In genomic region chr10:22317121-22317370, GRCh38 we compare ENCODE assay signal across 8 cellular contexts. TPM values are rescaled to one million over a fixed set of nuclear protein-coding genes. Genes with fewer than 3 reads are reported as not detected.
A peak's percentile ranks its signal among the peaks of the same experiment; 100 is the strongest.
DNase-seq lines count a peak whose midpoint lies in the region; ATAC-seq, FAIRE-seq and TF ChIP-seq lines count a peak whose summit lies in the region.

No MANE protein-coding gene starts in this region.

- peak overlapping the region; percentile 96 for H3K27ac ChIP-seq in keratinocyte (ENCODE audit: control insufficient read depth, insufficient read depth, low read length)
- H3K27ac ChIP-seq in testis = peak overlapping the region; percentile 95 to 97

- H4K20me1 ChIP-seq in keratinocyte (ENCODE audit: control insufficient read depth, extremely low read depth, insufficient read depth, low read length) = no peaks in the 10 kb centered on the region

- H3K9ac ChIP-seq in keratinocyte (ENCODE audit: control insufficient read depth, extremely low read depth, insufficient read depth, low read length) = peak overlapping the region; percentile 94

- peaks cover 43% of the 10 kb centered on the region for H3K4me1 Mint-ChIP-seq in activated CD4-positive, alpha-beta T cell treated with anti-CD3 and anti-CD28 coated beads, Interleukin-2, amount 10 ng/mL, durations not matched to agents 7 days and 5 days
- peaks cover 10% of the 10 kb centered on the region for H3K4me1 Mint-ChIP-seq in activated T-helper 17 cell treated with anti-CD3 and anti-CD28 coated beads, Interleukin-2, amount 50 U/mL, for 72 hours

- H3K36me3 ChIP-seq in keratinocyte (ENCODE audit: control insufficient read depth in 2 of 2, extremely low read depth in 1 of 2, insufficient read depth in 2 of 2, low read length in 2 of 2) = no peaks in the 10 kb centered on the region
- no peaks in the 10 kb centered on the region for H3K36me3 ChIP-seq in testis (ENCODE audit: low read depth, missing control alignments)

- CTCF ChIA-PET in activated CD4-positive, alpha-beta T cell treated with anti-CD3 and anti-CD28 coated beads, Interleukin-2, amount 10 ng/mL, durations not matched to agents 7 days and 5 days (lab: Charles Lee) = no interaction called here

- peaks cover 3% of the 10 kb centered on the region for H3K27me3 ChIP-seq in keratinocyte (ENCODE audit: control insufficient read depth, extremely low read depth, insufficient read depth, low read length)
- H3K27me3 ChIP-seq in testis = no peaks in the 10 kb centered on the region

- POLR2A ChIA-PET in activated CD4-positive, alpha-beta T cell treated with anti-CD3 and anti-CD28 coated beads, Interleukin-2, amount 10 ng/mL, durations not matched to agents 7 days and 5 days (lab: Charles Lee) = no interaction called here

- WGBS in testis, 2 donors = 5% methylated on average over 8 of the region's 8 CpGs

- DNase-seq in activated CD4-positive, alpha-beta T cell treated with anti-CD3 and anti-CD28 coated beads, Interleukin-2, amount 10 ng/mL, durations not matched to agents 7 days and 5 days = no peak
- no peak for DNase-seq in activated CD4-positive, alpha-beta T cell treated with anti-CD3 and anti-CD28 coated beads for 4 hours
- DNase-seq in keratinocyte (ENCODE audit: low read depth, low spot score) = no peak
- peak; percentile 52 for DNase-seq in testis
- DNase-seq in NCI-H1092 treated with DMSO at 0.1 percent for 48 hours (lab: John Stamatoyannopoulos, UW) = no peak
- no peak for DNase-seq in HPDE6-E6E7 (ENCODE audit: extremely low spot score)

- H3K4me1 ChIP-seq in keratinocyte (ENCODE audit: control insufficient read depth, extremely low read depth, insufficient read depth, low read length) = peaks cover 7% of the 10 kb centered on the region
- peaks cover 12% of the 10 kb centered on the region for H3K4me1 ChIP-seq in testis

- H3K4me3 ChIP-seq in keratinocyte (ENCODE audit: control insufficient read depth in 2 of 3, extremely low read depth in 1 of 3, insufficient read depth in 2 of 3, low read depth in 1 of 3, low read length in 3 of 3) (peak overlapping the region; percentile 82 to 88 (median 85)), testis (peak overlapping the region; percentile 85 to 92)

- peak overlapping the region; percentile 95 for H3K27ac Mint-ChIP-seq in activated CD4-positive, alpha-beta T cell treated with anti-CD3 and anti-CD28 coated beads, Interleukin-2, amount 10 ng/mL, durations not matched to agents 7 days and 5 days
- peak overlapping the region; percentile 99 for H3K27ac Mint-ChIP-seq in activated T-helper 17 cell treated with anti-CD3 and anti-CD28 coated beads, Interleukin-2, amount 50 U/mL, for 72 hours

- peaks cover 1% of the 10 kb centered on the region for H3K79me2 ChIP-seq in keratinocyte (ENCODE audit: control insufficient read depth, insufficient read depth, low read length)

- intact Hi-C loops in testis (cut with DNase I; ENCODE audit: low total_unique reads) = no loop called here

- peaks cover 13% of the 10 kb centered on the region for H3K36me3 Mint-ChIP-seq in activated CD4-positive, alpha-beta T cell treated with anti-CD3 and anti-CD28 coated beads, Interleukin-2, amount 10 ng/mL, durations not matched to agents 7 days and 5 days (ENCODE audit: low read depth)
- H3K36me3 Mint-ChIP-seq in activated T-helper 17 cell treated with anti-CD3 and anti-CD28 coated beads, Interleukin-2, amount 50 U/mL, for 72 hours (ENCODE audit: low read depth) = peaks cover 32% of the 10 kb centered on the region

- TF ChIP-seq POLR2A in testis (IDR thresholded peaks at IDR 0.05) = no peak

- no peaks in the 10 kb centered on the region for H3K9me3 ChIP-seq in keratinocyte (ENCODE audit: control insufficient read depth, low read depth, low read length)
- no peaks in the 10 kb centered on the region for H3K9me3 ChIP-seq in testis

- H3K9me3 Mint-ChIP-seq in activated CD4-positive, alpha-beta T cell treated with anti-CD3 and anti-CD28 coated beads, Interleukin-2, amount 10 ng/mL, durations not matched to agents 7 days and 5 days = no peaks in the 10 kb centered on the region
- no peaks in the 10 kb centered on the region for H3K9me3 Mint-ChIP-seq in activated T-helper 17 cell treated with anti-CD3 and anti-CD28 coated beads, Interleukin-2, amount 50 U/mL, for 72 hours

- no peaks in the 10 kb centered on the region for H3K9me1 ChIP-seq in keratinocyte (ENCODE audit: control insufficient read depth, extremely low read depth, insufficient read depth, low read length)

- dilution Hi-C loops in keratinocyte (cut with MboI; ENCODE audit: extremely low pct_ligation_motif_present, low sequenced_read_pairs) = no loop called here

- H3K4me2 ChIP-seq in keratinocyte (ENCODE audit: control insufficient read depth, extremely low read depth, insufficient read depth, low read depth, low read length) = peak overlapping the region; percentile 90

- no peak for ATAC-seq in activated T-helper 17 cell treated with anti-CD3 and anti-CD28 coated beads, Interleukin-2, amount 50 U/mL, for 72 hours (replicated peaks)
- no peak for ATAC-seq in GM21515 (IDR thresholded peaks at IDR 0.05; ENCODE audit: unreplicated experiment)

- no peak for FAIRE-seq in keratinocyte (lab: Jason Lieb, UNC)

- H3K27me3 Mint-ChIP-seq in activated CD4-positive, alpha-beta T cell treated with anti-CD3 and anti-CD28 coated beads, Interleukin-2, amount 10 ng/mL, durations not matched to agents 7 days and 5 days = peaks cover 14% of the 10 kb centered on the region
- no peaks in the 10 kb centered on the region for H3K27me3 Mint-ChIP-seq in activated T-helper 17 cell treated with anti-CD3 and anti-CD28 coated beads, Interleukin-2, amount 50 U/mL, for 72 hours

- peak overlapping the region; percentile 87 for H3K4me3 Mint-ChIP-seq in activated CD4-positive, alpha-beta T cell treated with anti-CD3 and anti-CD28 coated beads, Interleukin-2, amount 10 ng/mL, durations not matched to agents 7 days and 5 days
- peak overlapping the region; percentile 98 for H3K4me3 Mint-ChIP-seq in activated T-helper 17 cell treated with anti-CD3 and anti-CD28 coated beads, Interleukin-2, amount 50 U/mL, for 72 hours

- no peak for TF ChIP-seq CTCF in keratinocyte (optimal IDR thresholded peaks at IDR 0.05 in 1 of 3, IDR thresholded peaks at IDR 0.05 in 1 of 3, conservative IDR thresholded peaks at IDR 0.05 in 1 of 3; ENCODE audit: extremely low read depth in 1 of 3, insufficient read depth in 2 of 3, low read length in 3 of 3)
- no peak for TF ChIP-seq CTCF in testis (IDR thresholded peaks at IDR 0.05)

- H2AFZ ChIP-seq in keratinocyte (ENCODE audit: control insufficient read depth, low read length) = peak overlapping the region; percentile 96

RNA-seq across cellular contexts. Expression of gene COMMD3, which starts 0.9 kb away (rescaled TPM):
- total RNA-seq in activated CD4-positive, alpha-beta T cell treated with anti-CD3 and anti-CD28 coated beads, Interleukin-2, amount 10 ng/mL, durations not matched to agents 7 days and 5 days = 10 to 100 TPM; 58.9 to 68.8 TPM
- total RNA-seq in activated T-helper 17 cell treated with anti-CD3 and anti-CD28 coated beads, Interleukin-2, amount 50 U/mL, for 72 hours = 10 to 100 TPM; 76.9 to 79.3 TPM
- polyA plus RNA-seq in keratinocyte (29.3 to 59.5 TPM (median 39.2 TPM) in 3 replicates), testis (ENCODE audit: insufficient read depth, low read depth, low replicate concordance) (70.2 TPM)
- 9.4 TPM for polyA plus RNA-seq in keratinocyte (2011; ENCODE audit: low read depth)
- 33.7 and 64.5 TPM in 2 replicates for polyA plus RNA-seq in keratinocyte (2011; cell fraction: cytosol; rRNA removed)
- polyA plus RNA-seq in keratinocyte (2011; cell fraction: nucleus; rRNA removed) = 26.6 and 42.5 TPM in 2 replicates
- 37.8 and 53.3 TPM in 2 replicates for polyA plus RNA-seq in keratinocyte (2012; ENCODE audit: low replicate concordance)
- polyA minus RNA-seq in keratinocyte = 6.5 to 13.3 TPM (median 11.7 TPM) in 3 replicates
- 6.9 TPM for polyA minus RNA-seq in keratinocyte (2011; cell fraction: cytosol; rRNA and poly(A)+ RNA removed)
- polyA minus RNA-seq in keratinocyte (2011; cell fraction: nucleus; rRNA and poly(A)+ RNA removed) = 4.4 and 7.1 TPM in 2 replicates
- 10 to 100 TPM; 40.6 to 42.5 TPM for total RNA-seq in testis

RNA-seq across cellular contexts. Expression of gene BMI1, which starts 3.9 kb away (rescaled TPM):
- 10 to 100 TPM; 29.5 to 30.3 TPM for total RNA-seq in activated CD4-positive, alpha-beta T cell treated with anti-CD3 and anti-CD28 coated beads, Interleukin-2, amount 10 ng/mL, durations not matched to agents 7 days and 5 days
- 10 to 100 TPM; 61.4 to 81.1 TPM for total RNA-seq in activated T-helper 17 cell treated with anti-CD3 and anti-CD28 coated beads, Interleukin-2, amount 50 U/mL, for 72 hours
- 21.6 to 33.1 TPM (median 22.0 TPM) in 3 replicates for polyA plus RNA-seq in keratinocyte
- 32.6 TPM for polyA plus RNA-seq in keratinocyte (2011; ENCODE audit: low read depth)
- polyA plus RNA-seq in keratinocyte (2011; cell fraction: cytosol; rRNA removed) = 18.4 and 37.5 TPM in 2 replicates
- polyA plus RNA-seq in keratinocyte (2011; cell fraction: nucleus; rRNA removed) = 19.7 and 28.5 TPM in 2 replicates
- polyA plus RNA-seq in keratinocyte (2012; ENCODE audit: low replicate concordance) = 19.4 and 29.1 TPM in 2 replicates
- 22.3 to 46.3 TPM (median 46.3 TPM) in 3 replicates for polyA minus RNA-seq in keratinocyte
- polyA minus RNA-seq in keratinocyte (2011; cell fraction: cytosol; rRNA and poly(A)+ RNA removed) = 32.0 TPM
- 4.9 and 18.2 TPM in 2 replicates for polyA minus RNA-seq in keratinocyte (2011; cell fraction: nucleus; rRNA and poly(A)+ RNA removed)
- 100 to 1,000 TPM; 111 to 120 TPM for total RNA-seq in testis
- 56.3 TPM for polyA plus RNA-seq in testis (ENCODE audit: insufficient read depth, low read depth, low replicate concordance)

RNA-seq across cellular contexts. Expression of gene SPAG6, which starts 28.2 kb away (rescaled TPM):
- under 1 TPM; 0.57 to 0.75 TPM for total RNA-seq in activated CD4-positive, alpha-beta T cell treated with anti-CD3 and anti-CD28 coated beads, Interleukin-2, amount 10 ng/mL, durations not matched to agents 7 days and 5 days
- not detected for total RNA-seq in activated T-helper 17 cell treated with anti-CD3 and anti-CD28 coated beads, Interleukin-2, amount 50 U/mL, for 72 hours
- polyA plus RNA-seq in keratinocyte (not detected in 3 replicates), testis (ENCODE audit: insufficient read depth, low read depth, low replicate concordance) (258 TPM)
- polyA plus RNA-seq in keratinocyte (2011; ENCODE audit: low read depth) = not detected
- polyA plus RNA-seq in keratinocyte (2011; cell fraction: cytosol; rRNA removed) = not detected in 2 replicates
- polyA plus RNA-seq in keratinocyte (2011; cell fraction: nucleus; rRNA removed) = not detected in 2 replicates
- polyA plus RNA-seq in keratinocyte (2012; ENCODE audit: low replicate concordance) = not detected in 2 replicates
- polyA minus RNA-seq in keratinocyte = not detected in 3 replicates
- polyA minus RNA-seq in keratinocyte (2011; cell fraction: cytosol; rRNA and poly(A)+ RNA removed) = not detected
- polyA minus RNA-seq in keratinocyte (2011; cell fraction: nucleus; rRNA and poly(A)+ RNA removed) = not detected in 2 replicates
- 100 to 1,000 TPM in 1 of 2 donors, 10 to 100 TPM in 1; 77.4 to 103 TPM for total RNA-seq in testis

Comparison
In these comparisons a context has a peak if more than half of its experiments do, and no peak if none do; other contexts are left out.
1. RNA of gene SPAG6, which starts 28.2 kb away (total RNA-seq): 77.4 to 103 TPM in testis; 0.57 to 0.75 TPM in activated CD4-positive, alpha-beta T cell treated with anti-CD3 and anti-CD28 coated beads, Interleukin-2, amount 10 ng/mL, durations not matched to agents 7 days and 5 days and not detected in activated T-helper 17 cell treated with anti-CD3 and anti-CD28 coated beads, Interleukin-2, amount 50 U/mL, for 72 hours; every median in the first group is over 10 times any median in the second.